1 cellular context compared by ENCODE assay signal in genomic region chr2:64865073-64865830, GRCh38.
TF ChIP-seq lines count a peak whose summit lies in the region.

No MANE protein-coding gene starts in this region.

TF ChIP-seq in HepG2, 621 proteins besides CTCF, POLR2A, EP300 and RAD21 (continued from another document and continues in another):
- 0 out of 2 replicates have a peak, but pooled peaks have one; percentile 42 for TF ChIP-seq POGK (CRISPR knock-in tag; conservative IDR thresholded peaks at IDR 0.05)
- no peak for TF ChIP-seq PHF21A (CRISPR knock-in tag; IDR thresholded peaks at IDR 0.05)
- no peak for TF ChIP-seq ZNF431 (CRISPR knock-in tag; IDR thresholded peaks at IDR 0.05; ENCODE audit: borderline replicate concordance, low read depth)
- peak; percentile 73; the same call in 1 of the 2 replicates for TF ChIP-seq KDM5B (CRISPR knock-in tag; IDR thresholded peaks at IDR 0.05; ENCODE audit: borderline replicate concordance)
- TF ChIP-seq NFIC (IDR thresholded peaks at IDR 0.05; ENCODE audit: low read length) = no peak
- no peak for TF ChIP-seq ZBTB40 (IDR thresholded peaks at IDR 0.05)
- TF ChIP-seq ZBTB40 (CRISPR knock-in tag; IDR thresholded peaks at IDR 0.05) = no peak; the same call in 1 of the 2 replicates
- TF ChIP-seq ZNF260 (CRISPR knock-in tag; IDR thresholded peaks at IDR 0.05; ENCODE audit: borderline replicate concordance, low read depth) = no peak
- TF ChIP-seq ZBTB2 (CRISPR knock-in tag; IDR thresholded peaks at IDR 0.05; ENCODE audit: low read depth) = no peak
- TF ChIP-seq ZNF337 (CRISPR knock-in tag; IDR thresholded peaks at IDR 0.05; ENCODE audit: borderline replicate concordance, low read depth) = no peak
- no peak for TF ChIP-seq ZNF773 (CRISPR knock-in tag; IDR thresholded peaks at IDR 0.05; ENCODE audit: borderline replicate concordance)
- TF ChIP-seq ZNF589 (CRISPR knock-in tag; conservative IDR thresholded peaks at IDR 0.05) = no peak
- TF ChIP-seq SOX13 (IDR thresholded peaks at IDR 0.05) = no peak
- TF ChIP-seq SOX13 (CRISPR knock-in tag; conservative IDR thresholded peaks at IDR 0.05 in 1 of 2, IDR thresholded peaks at IDR 0.05 in 1 of 2) = 0 out of 4 replicates have a peak, but pooled peaks of 1 of the 2 experiments have one; percentile 1
- TF ChIP-seq RFX1 (IDR thresholded peaks at IDR 0.05) = no peak
- peak; percentile 57; the same call in 1 of the 2 replicates for TF ChIP-seq ZNF280D (CRISPR knock-in tag; IDR thresholded peaks at IDR 0.05)
- no peak for TF ChIP-seq BRF2 (CRISPR knock-in tag; IDR thresholded peaks at IDR 0.05)
- TF ChIP-seq CCAR2 (optimal IDR thresholded peaks at IDR 0.05; ENCODE audit: low read depth, low read length) = no peak
- no peak for TF ChIP-seq ZBTB26 (CRISPR knock-in tag; IDR thresholded peaks at IDR 0.05; ENCODE audit: borderline replicate concordance)
- no peak for TF ChIP-seq HNRNPK (IDR thresholded peaks at IDR 0.05; ENCODE audit: low read depth, low read length, poor library complexity, severe bottlenecking)
- no peak for TF ChIP-seq MYC (CRISPR knock-in tag; IDR thresholded peaks at IDR 0.05; ENCODE audit: borderline replicate concordance)
- TF ChIP-seq ELF1 (CRISPR knock-in tag; IDR thresholded peaks at IDR 0.05) = no peak
- 0 out of 2 replicates have a peak, but pooled peaks have one; percentile 31 for TF ChIP-seq ZNF224 (CRISPR knock-in tag; IDR thresholded peaks at IDR 0.05)
- TF ChIP-seq TBX3 (IDR thresholded peaks at IDR 0.05; ENCODE audit: borderline replicate concordance) = no peak
- TF ChIP-seq ZNF382 (CRISPR knock-in tag; IDR thresholded peaks at IDR 0.05; ENCODE audit: borderline replicate concordance) = no peak
- TF ChIP-seq ZMYM4 (CRISPR knock-in tag; IDR thresholded peaks at IDR 0.05) = no peak
- TF ChIP-seq SMAD3 (CRISPR knock-in tag; IDR thresholded peaks at IDR 0.05) = no peak
- TF ChIP-seq ZBTB10 (CRISPR knock-in tag; IDR thresholded peaks at IDR 0.05; ENCODE audit: borderline replicate concordance) = no peak
- no peak for TF ChIP-seq CHD4 (IDR thresholded peaks at IDR 0.05; ENCODE audit: borderline replicate concordance, low read length)
- TF ChIP-seq HOXA7 (CRISPR knock-in tag; IDR thresholded peaks at IDR 0.05) = no peak
- TF ChIP-seq ZBTB43 (CRISPR knock-in tag; conservative IDR thresholded peaks at IDR 0.05) = no peak
- no peak; the same call in 1 of the 2 replicates for TF ChIP-seq ZNF768 (CRISPR knock-in tag; IDR thresholded peaks at IDR 0.05)
- no peak; the same call in 1 of the 2 replicates for TF ChIP-seq SAP130 (CRISPR knock-in tag; IDR thresholded peaks at IDR 0.05; ENCODE audit: low read depth)
